8 cellular contexts compared by ENCODE assay signal in the genomic region with DNA sequence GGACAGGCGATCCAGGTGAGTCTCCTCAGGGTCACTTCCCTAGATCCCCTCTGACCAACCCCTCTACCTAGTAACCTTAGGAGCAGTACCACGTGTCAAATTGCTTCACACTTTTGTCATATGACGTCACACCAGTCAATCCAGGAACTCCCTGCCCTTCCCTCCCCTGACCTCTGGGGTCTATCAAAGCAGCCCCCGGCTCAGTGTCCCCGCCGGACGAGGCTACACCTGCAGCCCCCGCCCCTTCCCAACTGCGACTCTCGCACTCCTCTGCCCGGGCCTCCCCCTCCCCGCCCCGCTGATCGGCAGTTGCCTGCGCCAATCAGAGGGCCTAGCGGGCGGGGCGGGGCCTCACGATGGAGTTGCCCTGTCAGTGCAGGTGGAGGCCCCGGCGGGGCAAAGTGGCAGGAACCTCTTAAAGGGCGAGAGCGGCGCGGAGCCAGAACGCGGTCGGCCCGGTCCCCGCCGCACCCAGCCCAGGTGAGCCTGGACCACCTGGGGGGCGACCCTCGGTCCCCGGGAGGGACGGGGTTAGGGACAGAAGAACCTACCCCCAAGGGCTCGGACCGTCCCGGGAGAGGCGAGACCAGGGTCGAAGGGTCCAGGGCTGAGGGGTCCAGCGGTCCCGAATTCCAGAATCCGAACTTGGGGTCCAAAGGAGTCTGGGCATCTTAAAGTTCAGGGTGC. TPM values are rescaled to one million over a fixed set of nuclear protein-coding genes. Genes with fewer than 3 reads are reported as not detected.
DNase-seq lines count a peak whose midpoint lies in the region; ATAC-seq and TF ChIP-seq lines count a peak whose summit lies in the region.

No MANE protein-coding gene starts in this region.

- no peaks in the 10 kb centered on the region for H3K27me3 ChIP-seq in kidney epithelial cell (ENCODE audit: control insufficient read depth, insufficient read depth, low read length)

- TF ChIP-seq CTCF in kidney epithelial cell (IDR thresholded peaks at IDR 0.05; ENCODE audit: insufficient read depth, low read length, poor library complexity, severe bottlenecking): no peak

- no peaks in the 10 kb centered on the region for H3K36me3 ChIP-seq in kidney epithelial cell (ENCODE audit: control insufficient read depth, insufficient read depth, low read length)

- ATAC-seq in HG03045 (IDR thresholded peaks at IDR 0.05; ENCODE audit: unreplicated experiment): peak; percentile 62
- ATAC-seq in GM18520 (IDR thresholded peaks at IDR 0.05; ENCODE audit: unreplicated experiment): no peak

- H3K4me3 ChIP-seq in kidney epithelial cell (ENCODE audit: low read depth, low read length): peak overlapping the region; percentile 91

- TF ChIP-seq POLR2A in GM15510 (IDR thresholded peaks at IDR 0.05; ENCODE audit: borderline replicate concordance, extremely low read depth, insufficient read length): peak; percentile 68

- DNase-seq in NCI-H226 (peak; percentile 85), cerebellar nuclear complex (lab: John Stamatoyannopoulos, UW) (peak; percentile 33 to 48), kidney epithelial cell (ENCODE audit: low read depth) (peak; percentile 32)
- peak; percentile 85 for DNase-seq in activated CD4-positive, alpha-beta T cell treated with anti-CD3 and anti-CD28 coated beads for 1 hour
- DNase-seq in stimulated activated CD4-positive, alpha-beta T cell treated with anti-CD3 and anti-CD28 coated beads, Interleukin-15, amount 100 ng/mL, for 48 hours (ENCODE audit: low read depth in 2 of 2): peak; percentile 83

RNA-seq across cellular contexts. Expression of a gene that starts 27.5 kb away (rescaled TPM):
- total RNA-seq in kidney epithelial cell: 40.5 and 40.7 TPM in 2 replicates

Comparison
In these comparisons a context has a peak if more than half of its experiments do, and no peak if none do; other contexts are left out.
1. DNase-seq: peak in every context shown above with its lines; median percentile 85 in NCI-H226; 85 in activated CD4-positive, alpha-beta T cell treated with anti-CD3 and anti-CD28 coated beads for 1 hour; 83 in stimulated activated CD4-positive, alpha-beta T cell treated with anti-CD3 and anti-CD28 coated beads, Interleukin-15, amount 100 ng/mL, for 48 hours; 40 in cerebellar nuclear complex; 32 in kidney epithelial cell.